7 cellular contexts compared by ENCODE assay signal in the genomic region with DNA sequence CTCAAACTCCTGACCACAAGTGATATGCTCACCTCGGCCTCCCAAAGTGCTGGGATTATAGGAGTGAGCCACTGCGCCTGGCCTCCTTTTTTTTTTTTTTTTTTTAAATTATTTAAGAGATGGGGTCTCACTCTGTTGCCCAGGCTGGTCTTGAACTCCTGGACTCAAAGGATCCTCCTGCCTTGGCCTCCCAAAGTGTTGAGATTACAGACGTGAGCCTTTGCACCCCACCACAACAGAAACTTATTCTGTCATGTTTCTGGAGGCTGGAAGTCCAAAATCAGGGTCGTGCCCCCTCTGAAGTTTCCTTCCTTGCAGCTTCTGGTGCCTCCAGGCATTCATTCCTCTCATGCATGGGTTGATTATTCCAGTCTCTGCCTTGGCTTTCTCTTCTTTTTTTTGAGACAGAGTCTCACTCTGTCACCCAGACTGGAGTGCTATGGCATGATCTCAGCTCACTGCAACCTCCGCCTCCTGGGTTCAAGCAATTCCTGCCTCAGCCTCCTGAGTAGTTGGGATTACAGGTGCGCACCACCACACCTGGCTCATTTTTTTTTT. TPM values are rescaled to one million over a fixed set of nuclear protein-coding genes. Genes with fewer than 3 reads are reported as not detected.
DNase-seq lines count a peak whose midpoint lies in the region; ATAC-seq, FAIRE-seq and TF ChIP-seq lines count a peak whose summit lies in the region.
"Not testable (repeated sequence)": the region's sequence is repeated elsewhere in the genome, so short reads cannot be mapped to it uniquely, and the experiment has no call there.
"Had no signal": no experiment of that assay in that cellular context is flagged by ENCODE, and none has a peak within 500 bp of the region (broad histone marks: within the 10 kb centered on the region; RNA-seq: fewer than 3 reads in every experiment).

No MANE protein-coding gene starts in this region.

- peak; percentile 25 for DNase-seq in NCI-H226
- not testable (repeated sequence) for DNase-seq in T-helper 17 cell; K562 (ENCODE audit: extremely low read depth in 1 of 4, low spot score in 3 of 4); dorsolateral prefrontal cortex; neural crest cell (ENCODE audit: low read depth, low spot score)

- H3K4me3 Mint-ChIP-seq in T-helper 17 cell (peak overlapping the region; percentile 49), neural crest cell (peak overlapping the region; percentile 66)

- TF ChIP-seq POLR2A in K562 (conservative IDR thresholded peaks at IDR 0.05), result not testable (repeated sequence)

- ATAC-seq in T-helper 17 cell, K562: not testable (repeated sequence)

- H3K9ac ChIP-seq in K562 (ENCODE audit: insufficient read depth in 1 of 2, low read depth in 2 of 2, low read length in 2 of 2), result not testable (repeated sequence)

- not testable (repeated sequence) for TF ChIP-seq CTCF in HEK293 (tag by site-specific recombination; IDR thresholded peaks at IDR 0.05); K562 (IDR thresholded peaks at IDR 0.05 in 2 of 3, conservative IDR thresholded peaks at IDR 0.05 in 1 of 3; ENCODE audit: insufficient read depth in 2 of 3, low read depth in 1 of 3, low read length in 3 of 3); dorsolateral prefrontal cortex (IDR thresholded peaks at IDR 0.05 in 54 of 56, conservative IDR thresholded peaks at IDR 0.05 in 2 of 56; ENCODE audit: low read depth in 1 of 56, partially characterized antibody in 56 of 56); neural crest cell (conservative IDR thresholded peaks at IDR 0.05)

- POLR2A ChIA-PET in HEK293 (lab: Yijun Ruan, JAX), result not testable (repeated sequence)
- POLR2A ChIA-PET in K562 (lab: Yijun Ruan, JAX), result interaction anchor here (0.5 kb wide), 1 partner anchor 55 kb away, joined by 4 read pairs; no protein-coding TSS in a partner anchor

- not testable (repeated sequence) for H3K27me3 ChIP-seq in K562 (ENCODE audit: control insufficient read depth in 2 of 2, insufficient read depth in 2 of 2, low read length in 2 of 2); dorsolateral prefrontal cortex

- H3K36me3 ChIP-seq in HEK293 (ENCODE audit: control insufficient read depth in 2 of 2, insufficient read depth in 1 of 2, low read length in 2 of 2) (peaks cover 9 to 50% of the 10 kb centered on the region in 2 experiments; a peak in 2 of 3 replicates), K562 (ENCODE audit: control insufficient read depth, insufficient read depth, low read length) (peaks cover 68% of the 10 kb centered on the region; the same call in 2 of the 3 replicates)

- not testable (repeated sequence) for H3K4me2 ChIP-seq in K562 (ENCODE audit: insufficient read depth, low read length)

- not testable (repeated sequence) for H3K9me1 ChIP-seq in K562 (ENCODE audit: control insufficient read depth, insufficient read depth, low read length)

- not testable (repeated sequence) for H3K27ac ChIP-seq in HEK293 (ENCODE audit: extremely low read depth, low read depth, low read length); K562 (ENCODE audit: extremely low read depth, low read depth, low read length)
- H3K27ac ChIP-seq in dorsolateral prefrontal cortex, result peak overlapping the region in 43 of 59 donors; percentile 55 to 95 (median 92)

- H3K4me1 ChIP-seq in HEK293 (ENCODE audit: control insufficient read depth, insufficient read depth, low read length) (peaks cover 12% of the 10 kb centered on the region), K562 (replicated peaks in 1 of 2; ENCODE audit: control insufficient read depth in 2 of 2, insufficient read depth in 2 of 2, low read length in 2 of 2) (peaks cover 38 to 68% of the 10 kb centered on the region in 2 experiments)

- H2AFZ ChIP-seq in K562 (ENCODE audit: low read depth, low read length), result not testable (repeated sequence)

- not testable (repeated sequence) for BruUV-seq in K562 (replicated peaks; lab: Mats Ljungman, UMichigan)

- H3K36me3 Mint-ChIP-seq in T-helper 17 cell (ENCODE audit: low read depth); neural crest cell (ENCODE audit: low read depth): not testable (repeated sequence)

- TF ChIP-seq EP300 in K562 (IDR thresholded peaks at IDR 0.05; ENCODE audit: low read length), result not testable (repeated sequence)

- H3K27me3 Mint-ChIP-seq in T-helper 17 cell; neural crest cell (ENCODE audit: low read depth): not testable (repeated sequence)

- not testable (repeated sequence) for FAIRE-seq in K562 (lab: Jason Lieb, UNC)

- in situ Hi-C loops in K562 (cut with MboI), result not testable (repeated sequence)

- intact Hi-C loops in K562 (cut with micrococcal nuclease) (loop anchor here (10.0 kb wide), 2 partner anchors 94 to 214 kb away; no protein-coding TSS in a partner anchor), dorsolateral prefrontal cortex (cut with DNase I) (loop anchor here (5.0 to 10.0 kb wide), 3 partner anchors 33 to 214 kb away; a partner anchor contains a TSS)

- H3K27ac Mint-ChIP-seq in T-helper 17 cell; neural crest cell (ENCODE audit: unreplicated experiment): not testable (repeated sequence)

- H3K4me1 Mint-ChIP-seq in T-helper 17 cell (peaks cover 15% of the 10 kb centered on the region), neural crest cell (peaks cover 29% of the 10 kb centered on the region)

- not testable (repeated sequence) for TF ChIP-seq RAD21 in K562 (CRISPR knock-in tag; conservative IDR thresholded peaks at IDR 0.05 in 1 of 2, IDR thresholded peaks at IDR 0.05 in 1 of 2)

- not testable (repeated sequence) for H3K4me3 ChIP-seq in HEK293 (ENCODE audit: low read depth, low read length); K562; dorsolateral prefrontal cortex

- not testable (repeated sequence) for H3K9me3 ChIP-seq in HEK293 (ENCODE audit: control insufficient read depth, insufficient read depth, low read depth, low read length); T-helper 17 cell (ENCODE audit: control insufficient read depth, low read length, poor library complexity, severe bottlenecking); K562 (replicated peaks; ENCODE audit: control insufficient read depth, insufficient read depth, low read depth, low read length)

- H3K9me3 Mint-ChIP-seq in neural crest cell, result not testable (repeated sequence)

- CTCF ChIA-PET in HEK293 (lab: Yijun Ruan, JAX), result interaction anchor here (0.7 to 2.7 kb wide), 6 partner anchors 9 to 255 kb away, joined by 3 to 9 read pairs (median 4); no protein-coding TSS in a partner anchor
- CTCF ChIA-PET in K562 (lab: Yijun Ruan, JAX; ENCODE audit: low intra/inter-chr PET ratio), result interaction anchor here (0.6 kb wide), 1 partner anchor 96 kb away, joined by 3 read pairs; no protein-coding TSS in a partner anchor

- H4K20me1 ChIP-seq in K562 (replicated peaks; ENCODE audit: control insufficient read depth, insufficient read depth, low read length), result peaks cover 20% of the 10 kb centered on the region

- peaks cover 55% of the 10 kb centered on the region for H3K79me2 ChIP-seq in K562 (ENCODE audit: control insufficient read depth, insufficient read depth, low read length)

- WGBS in K562 (ENCODE audit: insufficient coverage, low coverage, missing lambda C conversion rate), result 72% methylated on average over 5 of the region's 6 CpGs

RNA-seq across cellular contexts. Expression of a gene that starts 6.2 kb away (rescaled TPM):
- total RNA-seq in T-helper 17 cell, result 1 to 10 TPM; 8.6 to 9.1 TPM
- 17.4 and 45.8 TPM in 2 replicates for total RNA-seq in K562 (2011; cell fraction: chromatin; rRNA removed; ENCODE audit: low replicate concordance)
- 15.9 and 22.2 TPM in 2 replicates for total RNA-seq in K562 (2011; cell fraction: nucleolus; rRNA removed)
- total RNA-seq in K562 (2011; cell fraction: nucleoplasm; rRNA removed), result 10.8 and 13.3 TPM in 2 replicates
- total RNA-seq in K562 (2014; rRNA removed), result 10.8 and 15.3 TPM in 2 replicates
- 3.3 and 4.7 TPM in 2 replicates for total RNA-seq in K562 (2014; rRNA removed; fragmentation: Illumina TruSeq; extraction: Trizol)
- 6.6 and 6.8 TPM in 2 replicates for total RNA-seq in K562 (2015; rRNA removed; fragmentation: Illumina TruSeq; extraction: Trizol)
- 37.9 and 41.2 TPM in 2 replicates for total RNA-seq in K562 (2021)
- 5.3 and 7.8 TPM in 2 replicates for polyA plus RNA-seq in K562 (2011; rRNA removed)
- polyA plus RNA-seq in K562 (2011; cell fraction: cytosol; rRNA removed), result 5.8 and 9.6 TPM in 2 replicates
- polyA plus RNA-seq in K562 (2011; cell fraction: nucleus; rRNA removed), result 15.7 and 21.7 TPM in 2 replicates
- 16.2 and 18.1 TPM in 2 replicates for polyA plus RNA-seq in K562 (2012)
- polyA plus RNA-seq in K562 (2014; fragmentation: Illumina TruSeq; extraction: Trizol), result 1.5 and 1.6 TPM in 2 replicates
- under 1 TPM; 0.39 to 0.65 TPM for polyA plus RNA-seq in K562 (2014; fragmentation: Nextera tagmentation; extraction: Ambion mirVana)
- 6.1 and 14.0 TPM in 2 replicates for polyA plus RNA-seq in K562 (2014; rRNA removed)
- polyA minus RNA-seq in K562 (2011; rRNA and poly(A)+ RNA removed), result 4.9 and 5.2 TPM in 2 replicates
- 19.0 and 26.3 TPM in 2 replicates for polyA minus RNA-seq in K562 (2011; cell fraction: cytosol; rRNA and poly(A)+ RNA removed)
- polyA minus RNA-seq in K562 (2011; cell fraction: nucleus; rRNA and poly(A)+ RNA removed), result 5.9 and 12.0 TPM in 2 replicates
- total RNA-seq in dorsolateral prefrontal cortex, result 10 to 100 TPM; 32.9 to 92.3 (median 63.4) TPM
- 72.5 and 74.8 TPM in 2 replicates for total RNA-seq in neural crest cell

RNA-seq across cellular contexts. Expression of a gene that starts 14.5 kb away (rescaled TPM):
- total RNA-seq in T-helper 17 cell (10 to 100 TPM; 10.1 to 25.8 TPM), K562 (2014; rRNA removed) (109 and 168 TPM in 2 replicates), K562 (2014; rRNA removed; fragmentation: Illumina TruSeq; extraction: Trizol) (56.6 and 63.7 TPM in 2 replicates), K562 (2015; rRNA removed; fragmentation: Illumina TruSeq; extraction: Trizol) (74.3 and 78.9 TPM in 2 replicates), K562 (2021) (103 and 119 TPM in 2 replicates), dorsolateral prefrontal cortex (10 to 100 TPM in 35 of 120 experiments, 1 to 10 TPM in 68, under 1 TPM in 9, not detected in 8; 0.30 to 75.4 (median 7.3) TPM), neural crest cell (not detected in 2 replicates)
- total RNA-seq in K562 (2011; cell fraction: chromatin; rRNA removed; ENCODE audit: low replicate concordance), result 38.5 and 88.6 TPM in 2 replicates
- total RNA-seq in K562 (2011; cell fraction: nucleolus; rRNA removed), result 187 and 195 TPM in 2 replicates
- 104 and 132 TPM in 2 replicates for total RNA-seq in K562 (2011; cell fraction: nucleoplasm; rRNA removed)
- polyA plus RNA-seq in K562 (2011; rRNA removed) (68.3 and 111 TPM in 2 replicates), K562 (2014; fragmentation: Illumina TruSeq; extraction: Trizol) (108 and 148 TPM in 2 replicates), K562 (2014; fragmentation: Nextera tagmentation; extraction: Ambion mirVana) (100 to 1,000 TPM; 343 to 430 TPM), K562 (2014; rRNA removed) (129 and 166 TPM in 2 replicates)
- 119 and 287 TPM in 2 replicates for polyA plus RNA-seq in K562 (2011; cell fraction: cytosol; rRNA removed)
- polyA plus RNA-seq in K562 (2011; cell fraction: nucleus; rRNA removed), result 39.3 and 70.8 TPM in 2 replicates
- polyA plus RNA-seq in K562 (2012), result 58.1 and 113 TPM in 2 replicates
- polyA minus RNA-seq in K562 (2011; rRNA and poly(A)+ RNA removed), result 52.6 and 94.8 TPM in 2 replicates
- 53.2 and 63.4 TPM in 2 replicates for polyA minus RNA-seq in K562 (2011; cell fraction: cytosol; rRNA and poly(A)+ RNA removed)
- polyA minus RNA-seq in K562 (2011; cell fraction: nucleus; rRNA and poly(A)+ RNA removed), result 10.0 and 11.3 TPM in 2 replicates
- total RNA-seq: A673 had no signal

RNA-seq across cellular contexts. Expression of a gene that starts 33.9 kb away (rescaled TPM):
- total RNA-seq in T-helper 17 cell (1 to 10 TPM; 3.8 TPM), K562 (2014; rRNA removed) (37.8 and 54.6 TPM in 2 replicates), K562 (2014; rRNA removed; fragmentation: Illumina TruSeq; extraction: Trizol) (11.7 and 21.1 TPM in 2 replicates), K562 (2015; rRNA removed; fragmentation: Illumina TruSeq; extraction: Trizol) (27.8 and 28.5 TPM in 2 replicates), K562 (2021) (31.7 and 33.8 TPM in 2 replicates), dorsolateral prefrontal cortex (10 to 100 TPM in 12 of 120 experiments, 1 to 10 TPM in 108; 3.8 to 12.2 (median 7.5) TPM), neural crest cell (16.9 and 17.2 TPM in 2 replicates)
- 8.8 and 30.9 TPM in 2 replicates for total RNA-seq in K562 (2011; cell fraction: chromatin; rRNA removed; ENCODE audit: low replicate concordance)
- total RNA-seq in K562 (2011; cell fraction: nucleolus; rRNA removed), result 42.9 and 46.5 TPM in 2 replicates
- 23.2 and 24.7 TPM in 2 replicates for total RNA-seq in K562 (2011; cell fraction: nucleoplasm; rRNA removed)
- polyA plus RNA-seq in K562 (2011; rRNA removed) (28.4 and 49.3 TPM in 2 replicates), K562 (2014; fragmentation: Illumina TruSeq; extraction: Trizol) (60.2 and 60.9 TPM in 2 replicates), K562 (2014; fragmentation: Nextera tagmentation; extraction: Ambion mirVana) (10 to 100 TPM; 10.6 to 11.0 TPM), K562 (2014; rRNA removed) (60.0 and 67.1 TPM in 2 replicates)
- 61.2 and 112 TPM in 2 replicates for polyA plus RNA-seq in K562 (2011; cell fraction: cytosol; rRNA removed)
- polyA plus RNA-seq in K562 (2011; cell fraction: nucleus; rRNA removed), result 20.0 and 27.3 TPM in 2 replicates
- polyA plus RNA-seq in K562 (2012), result 30.6 and 34.2 TPM in 2 replicates
- polyA minus RNA-seq in K562 (2011; rRNA and poly(A)+ RNA removed), result 14.7 and 21.0 TPM in 2 replicates
- polyA minus RNA-seq in K562 (2011; cell fraction: cytosol; rRNA and poly(A)+ RNA removed), result 13.2 and 21.0 TPM in 2 replicates
- 10.2 and 11.6 TPM in 2 replicates for polyA minus RNA-seq in K562 (2011; cell fraction: nucleus; rRNA and poly(A)+ RNA removed)

RNA-seq across cellular contexts. Expression of a gene that starts 44.7 kb away (rescaled TPM):
- 10 to 100 TPM in 1 of 2 donors, 1 to 10 TPM in 1; 7.4 to 15.3 TPM for total RNA-seq in T-helper 17 cell
- 10.4 and 16.2 TPM in 2 replicates for total RNA-seq in K562 (2011; cell fraction: chromatin; rRNA removed; ENCODE audit: low replicate concordance)
- 8.7 and 9.3 TPM in 2 replicates for total RNA-seq in K562 (2011; cell fraction: nucleolus; rRNA removed)
- total RNA-seq in K562 (2011; cell fraction: nucleoplasm; rRNA removed), result 7.6 and 8.3 TPM in 2 replicates
- total RNA-seq in K562 (2014; rRNA removed), result 0.86 and 2.5 TPM in 2 replicates
- total RNA-seq in K562 (2014; rRNA removed; fragmentation: Illumina TruSeq; extraction: Trizol), result 0.26 and 0.69 TPM in 2 replicates
- total RNA-seq in K562 (2015; rRNA removed; fragmentation: Illumina TruSeq; extraction: Trizol), result 1.6 and 1.7 TPM in 2 replicates
- 3.7 and 5.1 TPM in 2 replicates for total RNA-seq in K562 (2021)
- 0.84 and 2.9 TPM in 2 replicates for polyA plus RNA-seq in K562 (2011; rRNA removed)
- polyA plus RNA-seq in K562 (2011; cell fraction: cytosol; rRNA removed), result 1.7 and 3.2 TPM in 2 replicates
- polyA plus RNA-seq in K562 (2011; cell fraction: nucleus; rRNA removed), result 4.7 and 6.5 TPM in 2 replicates
- polyA plus RNA-seq in K562 (2012), result 1.5 and 2.0 TPM in 2 replicates
- polyA plus RNA-seq in K562 (2014; fragmentation: Illumina TruSeq; extraction: Trizol), result 1.9 and 2.8 TPM in 2 replicates
- under 1 TPM in 1 of 2 experiments, not detected in 1; 0.17 TPM for polyA plus RNA-seq in K562 (2014; fragmentation: Nextera tagmentation; extraction: Ambion mirVana)
- polyA plus RNA-seq in K562 (2014; rRNA removed), result 0.94 and 1.00 TPM in 2 replicates
- 6.4 and 9.5 TPM in 2 replicates for polyA minus RNA-seq in K562 (2011; rRNA and poly(A)+ RNA removed)
- 5.4 and 7.2 TPM in 2 replicates for polyA minus RNA-seq in K562 (2011; cell fraction: cytosol; rRNA and poly(A)+ RNA removed)
- polyA minus RNA-seq in K562 (2011; cell fraction: nucleus; rRNA and poly(A)+ RNA removed), result 3.9 and 8.4 TPM in 2 replicates
- total RNA-seq in dorsolateral prefrontal cortex, result 100 to 1,000 TPM; 110 to 560 (median 402) TPM
- 9.2 and 9.9 TPM in 2 replicates for total RNA-seq in neural crest cell
